ENCODE assay signal across 8 cellular contexts in genomic region chr19:1438933-1439358, GRCh38. TPM values are rescaled to one million over a fixed set of nuclear protein-coding genes. Genes with fewer than 3 reads are reported as not detected.
DNase-seq lines count a peak whose midpoint lies in the region; ATAC-seq and TF ChIP-seq lines count a peak whose summit lies in the region.

No MANE protein-coding gene starts in this region.

- H3K9me3 Mint-ChIP-seq in activated T-cell treated with anti-CD3 and anti-CD28 coated beads, Interleukin-2, amount 50 U/mL, for 72 hours = no peaks in the 10 kb centered on the region
- no peaks in the 10 kb centered on the region for H3K9me3 Mint-ChIP-seq in activated naive CD8-positive, alpha-beta T cell treated with anti-CD3 and anti-CD28 coated beads for 36 hours

- H3K4me1 Mint-ChIP-seq in activated T-cell treated with anti-CD3 and anti-CD28 coated beads, Interleukin-2, amount 50 U/mL, for 72 hours (ENCODE audit: low read depth) = peaks cover 34% of the 10 kb centered on the region
- peaks cover 27% of the 10 kb centered on the region for H3K4me1 Mint-ChIP-seq in activated naive CD8-positive, alpha-beta T cell treated with anti-CD3 and anti-CD28 coated beads for 36 hours

- intact Hi-C loops in right lobe of liver (cut with DNase I) = no loop called here
- intact Hi-C loops in transverse colon (cut with DNase I; ENCODE audit: low total_unique reads) = no loop called here
- intact Hi-C loops in posterior vena cava (cut with DNase I) = no loop called here

- H3K4me3 ChIP-seq in right lobe of liver (peak overlapping the region; percentile 84 to 99 (median 97)), transverse colon (peak overlapping the region; percentile 53 to 93 (median 84))

- H3K27me3 Mint-ChIP-seq in activated T-cell treated with anti-CD3 and anti-CD28 coated beads, Interleukin-2, amount 50 U/mL, for 72 hours (ENCODE audit: low read depth) = no peaks in the 10 kb centered on the region
- no peaks in the 10 kb centered on the region for H3K27me3 Mint-ChIP-seq in activated naive CD8-positive, alpha-beta T cell treated with anti-CD3 and anti-CD28 coated beads for 36 hours

- H3K4me3 Mint-ChIP-seq in activated T-cell treated with anti-CD3 and anti-CD28 coated beads, Interleukin-2, amount 50 U/mL, for 72 hours = peak overlapping the region; percentile 97 to 99
- peak overlapping the region; percentile 99 for H3K4me3 Mint-ChIP-seq in activated naive CD8-positive, alpha-beta T cell treated with anti-CD3 and anti-CD28 coated beads for 36 hours

- no peak for TF ChIP-seq CTCF in right lobe of liver (IDR thresholded peaks at IDR 0.05)
- no peak for TF ChIP-seq CTCF in transverse colon (IDR thresholded peaks at IDR 0.05)

- H3K27ac ChIP-seq in right lobe of liver = peak overlapping the region; percentile 64 to 76 (median 75)
- peak overlapping the region; percentile 87 to 90 (median 90) for H3K27ac ChIP-seq in transverse colon

- DNase-seq in activated T-cell treated with anti-CD3 and anti-CD28 coated beads, Interleukin-2, amount 50 U/mL, for 72 hours = no peak
- DNase-seq in activated T-cell treated with anti-CD3 and anti-CD28 coated beads for 4 hours (no peak), right lobe of liver (no peak), transverse colon (no peak), activated gamma-delta T cell (lab: John Stamatoyannopoulos, UW) (no peak), posterior vena cava (ENCODE audit: low spot score) (no peak)
- DNase-seq in activated naive CD8-positive, alpha-beta T cell treated with anti-CD3 and anti-CD28 coated beads for 36 hours = no peak
- DNase-seq in effector CD8-positive, alpha-beta T cell (lab: John Stamatoyannopoulos, UW) = no peak

- no peak for TF ChIP-seq POLR2A in right lobe of liver (IDR thresholded peaks at IDR 0.05)
- no peak for TF ChIP-seq POLR2A in transverse colon (IDR thresholded peaks at IDR 0.05)

- ATAC-seq in activated T-cell treated with anti-CD3 and anti-CD28 coated beads, Interleukin-2, amount 50 U/mL, for 72 hours (replicated peaks in 1 of 2) = no peak
- no peak for ATAC-seq in right lobe of liver

- peak overlapping the region; percentile 90 for H3K27ac Mint-ChIP-seq in activated T-cell treated with anti-CD3 and anti-CD28 coated beads, Interleukin-2, amount 50 U/mL, for 72 hours
- H3K27ac Mint-ChIP-seq in activated naive CD8-positive, alpha-beta T cell treated with anti-CD3 and anti-CD28 coated beads for 36 hours = peak overlapping the region; percentile 88

- H3K36me3 ChIP-seq in right lobe of liver (peaks cover 0 to 31% (median 15%) of the 10 kb centered on the region in 4 donors), transverse colon (peaks cover 0 to 31% (median 10%) of the 10 kb centered on the region in 4 donors)

- peaks cover 12 to 27% of the 10 kb centered on the region in 2 donors for H3K36me3 Mint-ChIP-seq in activated T-cell treated with anti-CD3 and anti-CD28 coated beads, Interleukin-2, amount 50 U/mL, for 72 hours (ENCODE audit: insufficient read depth in 2 of 2)
- peaks cover 49% of the 10 kb centered on the region for H3K36me3 Mint-ChIP-seq in activated naive CD8-positive, alpha-beta T cell treated with anti-CD3 and anti-CD28 coated beads for 36 hours

- H3K9me3 ChIP-seq in right lobe of liver (no peaks in the 10 kb centered on the region), transverse colon (no peaks in the 10 kb centered on the region)

- in situ Hi-C loops in transverse colon (cut with MboI; ENCODE audit: low pct_ligation_motif_present in 1 of 4, low pct_unique_long_range_greater_than_20kb in 1 of 4, low sequenced_read_pairs in 3 of 4) = no loop called here

- 2% methylated on average over 12 of the region's 27 CpGs for WGBS in right lobe of liver (ENCODE audit: insufficient coverage, low coverage, low lambda C conversion rate, missing lambda C conversion rate)
- WGBS in transverse colon (ENCODE audit: low coverage in 1 of 2), 2 donors = 2 to 5% methylated on average over 9 to 13 of the region's 27 CpGs

- peaks cover 0 to 10% (median 3%) of the 10 kb centered on the region in 4 donors for H3K4me1 ChIP-seq in right lobe of liver
- peaks cover 6 to 29% (median 19%) of the 10 kb centered on the region in 4 donors for H3K4me1 ChIP-seq in transverse colon

- no peaks in the 10 kb centered on the region for H3K27me3 ChIP-seq in right lobe of liver
- no peaks in the 10 kb centered on the region for H3K27me3 ChIP-seq in transverse colon

- TF ChIP-seq EP300 in transverse colon (IDR thresholded peaks at IDR 0.05; ENCODE audit: low read depth) = no peak

RNA-seq across cellular contexts. Expression of gene RPS15, which starts 0.8 kb away (rescaled TPM):
- total RNA-seq in activated T-cell treated with anti-CD3 and anti-CD28 coated beads, Interleukin-2, amount 50 U/mL, for 72 hours = 1,000 to 10,000 TPM; 1,293 to 1,490 TPM
- total RNA-seq in activated naive CD8-positive, alpha-beta T cell treated with anti-CD3 and anti-CD28 coated beads for 36 hours = 1,000 to 10,000 TPM; 1,472 to 1,524 TPM
- 1,000 to 10,000 TPM in 2 of 6 experiments, 100 to 1,000 TPM in 4; 334 to 1,615 (median 355) TPM for total RNA-seq in right lobe of liver
- total RNA-seq in transverse colon = 1,000 to 10,000 TPM; 1,367 to 2,740 (median 2,511) TPM
- total RNA-seq in posterior vena cava = 100 to 1,000 TPM; 722 to 743 TPM

RNA-seq across cellular contexts. Expression of gene APC2, which starts 11.0 kb away (rescaled TPM):
- total RNA-seq in activated T-cell treated with anti-CD3 and anti-CD28 coated beads, Interleukin-2, amount 50 U/mL, for 72 hours = under 1 TPM; 0.02 to 0.14 TPM
- under 1 TPM; 0.21 to 0.26 TPM for total RNA-seq in activated naive CD8-positive, alpha-beta T cell treated with anti-CD3 and anti-CD28 coated beads for 36 hours
- total RNA-seq in right lobe of liver = under 1 TPM in 3 of 6 experiments, not detected in 3; 0.06 to 0.13 (median 0.06) TPM
- 1 to 10 TPM in 1 of 4 donors, under 1 TPM in 3; under 0.01 to 6.0 (median 0.36) TPM for total RNA-seq in transverse colon
- under 1 TPM; 0.05 to 0.10 TPM for total RNA-seq in posterior vena cava

RNA-seq across cellular contexts. Expression of gene DAZAP1, which starts 31.6 kb away (rescaled TPM):
- total RNA-seq in activated T-cell treated with anti-CD3 and anti-CD28 coated beads, Interleukin-2, amount 50 U/mL, for 72 hours = 100 to 1,000 TPM; 219 to 252 TPM
- total RNA-seq in activated naive CD8-positive, alpha-beta T cell treated with anti-CD3 and anti-CD28 coated beads for 36 hours = 100 to 1,000 TPM; 287 to 297 TPM
- total RNA-seq in right lobe of liver = 10 to 100 TPM; 22.3 to 50.9 (median 42.2) TPM
- 10 to 100 TPM; 36.3 to 77.2 (median 41.6) TPM for total RNA-seq in transverse colon
- total RNA-seq in posterior vena cava = 10 to 100 TPM; 59.7 to 75.8 TPM

RNA-seq across cellular contexts. Expression of gene GAMT, which starts 37.6 kb away (rescaled TPM):
- total RNA-seq in activated T-cell treated with anti-CD3 and anti-CD28 coated beads, Interleukin-2, amount 50 U/mL, for 72 hours = 10 to 100 TPM; 13.6 to 17.7 TPM
- total RNA-seq in activated naive CD8-positive, alpha-beta T cell treated with anti-CD3 and anti-CD28 coated beads for 36 hours = 10 to 100 TPM; 36.5 to 37.6 TPM
- total RNA-seq in right lobe of liver = 100 to 1,000 TPM; 151 to 380 (median 221) TPM
- total RNA-seq in transverse colon = 1 to 10 TPM; 1.4 to 4.4 (median 2.9) TPM
- total RNA-seq in posterior vena cava = 10 to 100 TPM in 1 of 2 donors, 1 to 10 TPM in 1; 8.7 to 12.8 TPM

RNA-seq across cellular contexts. Expression of gene C19orf25, which starts 40.1 kb away (rescaled TPM):
- 10 to 100 TPM; 28.1 to 31.7 TPM for total RNA-seq in activated T-cell treated with anti-CD3 and anti-CD28 coated beads, Interleukin-2, amount 50 U/mL, for 72 hours
- 10 to 100 TPM; 27.0 to 28.7 TPM for total RNA-seq in activated naive CD8-positive, alpha-beta T cell treated with anti-CD3 and anti-CD28 coated beads for 36 hours
- total RNA-seq in right lobe of liver (10 to 100 TPM; 12.2 to 32.7 (median 15.3) TPM), transverse colon (10 to 100 TPM; 36.2 to 89.2 (median 46.0) TPM), posterior vena cava (10 to 100 TPM; 16.2 to 17.3 TPM)
